ENCODE assay signal across 1 cellular context in the genomic region with DNA sequence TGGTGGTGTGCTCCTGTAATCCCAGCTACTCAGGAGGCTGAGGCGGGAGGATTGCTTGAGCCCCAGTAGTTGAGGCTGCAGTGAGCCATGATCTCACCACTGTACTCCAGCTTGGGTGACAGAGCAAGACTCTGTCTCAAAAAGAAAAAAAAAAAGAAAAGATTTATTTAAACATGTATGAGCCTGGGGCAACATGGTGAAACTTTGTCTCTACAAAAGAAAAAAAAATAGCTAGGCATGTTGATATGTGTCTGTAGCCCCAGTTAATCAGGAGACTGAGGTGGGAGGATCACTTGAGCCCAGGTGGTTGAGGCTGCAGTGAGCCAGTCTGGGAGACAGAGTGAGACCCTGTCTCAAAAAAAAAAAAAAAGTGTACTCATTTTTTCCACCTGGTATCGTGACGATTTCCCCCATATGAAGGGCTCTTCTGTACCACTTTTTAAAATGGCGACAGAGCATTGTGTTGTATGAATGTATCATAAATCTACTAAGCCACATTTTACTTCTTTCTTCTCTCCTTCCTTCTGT.
TF ChIP-seq lines count a peak whose summit lies in the region.

No MANE protein-coding gene starts in this region.

TF ChIP-seq in GM23338, 12 proteins besides CTCF, POLR2A, EP300 and RAD21 (continued from another document):
- TF ChIP-seq, protein P1, sequence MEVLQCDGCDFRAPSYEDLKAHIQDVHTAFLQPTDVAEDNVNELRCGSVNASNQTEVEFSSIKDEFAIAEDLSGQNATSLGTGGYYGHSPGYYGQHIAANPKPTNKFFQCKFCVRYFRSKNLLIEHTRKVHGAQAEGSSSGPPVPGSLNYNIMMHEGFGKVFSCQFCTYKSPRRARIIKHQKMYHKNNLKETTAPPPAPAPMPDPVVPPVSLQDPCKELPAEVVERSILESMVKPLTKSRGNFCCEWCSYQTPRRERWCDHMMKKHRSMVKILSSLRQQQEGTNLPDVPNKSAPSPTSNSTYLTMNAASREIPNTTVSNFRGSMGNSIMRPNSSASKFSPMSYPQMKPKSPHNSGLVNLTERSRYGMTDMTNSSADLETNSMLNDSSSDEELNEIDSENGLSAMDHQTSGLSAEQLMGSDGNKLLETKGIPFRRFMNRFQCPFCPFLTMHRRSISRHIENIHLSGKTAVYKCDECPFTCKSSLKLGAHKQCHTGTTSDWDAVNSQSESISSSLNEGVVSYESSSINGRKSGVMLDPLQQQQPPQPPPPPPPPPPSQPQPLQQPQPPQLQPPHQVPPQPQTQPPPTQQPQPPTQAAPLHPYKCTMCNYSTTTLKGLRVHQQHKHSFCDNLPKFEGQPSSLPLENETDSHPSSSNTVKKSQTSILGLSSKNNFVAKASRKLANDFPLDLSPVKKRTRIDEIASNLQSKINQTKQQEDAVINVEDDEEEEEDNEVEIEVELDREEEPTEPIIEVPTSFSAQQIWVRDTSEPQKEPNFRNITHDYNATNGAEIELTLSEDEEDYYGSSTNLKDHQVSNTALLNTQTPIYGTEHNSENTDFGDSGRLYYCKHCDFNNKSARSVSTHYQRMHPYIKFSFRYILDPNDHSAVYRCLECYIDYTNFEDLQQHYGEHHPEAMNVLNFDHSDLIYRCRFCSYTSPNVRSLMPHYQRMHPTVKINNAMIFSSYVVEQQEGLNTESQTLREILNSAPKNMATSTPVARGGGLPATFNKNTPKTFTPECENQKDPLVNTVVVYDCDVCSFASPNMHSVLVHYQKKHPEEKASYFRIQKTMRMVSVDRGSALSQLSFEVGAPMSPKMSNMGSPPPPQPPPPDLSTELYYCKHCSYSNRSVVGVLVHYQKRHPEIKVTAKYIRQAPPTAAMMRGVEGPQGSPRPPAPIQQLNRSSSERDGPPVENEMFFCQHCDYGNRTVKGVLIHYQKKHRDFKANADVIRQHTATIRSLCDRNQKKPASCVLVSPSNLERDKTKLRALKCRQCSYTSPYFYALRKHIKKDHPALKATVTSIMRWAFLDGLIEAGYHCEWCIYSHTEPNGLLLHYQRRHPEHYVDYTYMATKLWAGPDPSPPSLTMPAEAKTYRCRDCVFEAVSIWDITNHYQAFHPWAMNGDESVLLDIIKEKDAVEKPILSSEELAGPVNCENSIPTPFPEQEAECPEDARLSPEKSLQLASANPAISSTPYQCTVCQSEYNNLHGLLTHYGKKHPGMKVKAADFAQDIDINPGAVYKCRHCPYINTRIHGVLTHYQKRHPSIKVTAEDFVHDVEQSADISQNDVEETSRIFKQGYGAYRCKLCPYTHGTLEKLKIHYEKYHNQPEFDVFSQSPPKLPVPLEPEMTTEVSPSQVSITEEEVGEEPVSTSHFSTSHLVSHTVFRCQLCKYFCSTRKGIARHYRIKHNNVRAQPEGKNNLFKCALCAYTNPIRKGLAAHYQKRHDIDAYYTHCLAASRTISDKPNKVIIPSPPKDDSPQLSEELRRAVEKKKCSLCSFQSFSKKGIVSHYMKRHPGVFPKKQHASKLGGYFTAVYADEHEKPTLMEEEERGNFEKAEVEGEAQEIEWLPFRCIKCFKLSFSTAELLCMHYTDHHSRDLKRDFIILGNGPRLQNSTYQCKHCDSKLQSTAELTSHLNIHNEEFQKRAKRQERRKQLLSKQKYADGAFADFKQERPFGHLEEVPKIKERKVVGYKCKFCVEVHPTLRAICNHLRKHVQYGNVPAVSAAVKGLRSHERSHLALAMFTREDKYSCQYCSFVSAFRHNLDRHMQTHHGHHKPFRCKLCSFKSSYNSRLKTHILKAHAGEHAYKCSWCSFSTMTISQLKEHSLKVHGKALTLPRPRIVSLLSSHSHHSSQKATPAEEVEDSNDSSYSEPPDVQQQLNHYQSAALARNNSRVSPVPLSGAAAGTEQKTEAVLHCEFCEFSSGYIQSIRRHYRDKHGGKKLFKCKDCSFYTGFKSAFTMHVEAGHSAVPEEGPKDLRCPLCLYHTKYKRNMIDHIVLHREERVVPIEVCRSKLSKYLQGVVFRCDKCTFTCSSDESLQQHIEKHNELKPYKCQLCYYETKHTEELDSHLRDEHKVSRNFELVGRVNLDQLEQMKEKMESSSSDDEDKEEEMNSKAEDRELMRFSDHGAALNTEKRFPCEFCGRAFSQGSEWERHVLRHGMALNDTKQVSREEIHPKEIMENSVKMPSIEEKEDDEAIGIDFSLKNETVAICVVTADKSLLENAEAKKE (CRISPR knock-in tag; IDR thresholded peaks at IDR 0.05): no peak
- TF ChIP-seq NANOG (IDR thresholded peaks at IDR 0.05; ENCODE audit: borderline replicate concordance) (no peak), EZH2phosphoT487 (IDR thresholded peaks at IDR 0.05; ENCODE audit: unreplicated experiment) (no peak), ZNF114 (CRISPR knock-in tag; IDR thresholded peaks at IDR 0.05) (no peak), POLR2AphosphoS5 (IDR thresholded peaks at IDR 0.05; ENCODE audit: low read depth) (no peak), STAT1 (IDR thresholded peaks at IDR 0.05; ENCODE audit: unreplicated experiment) (no peak), CREB1 (CRISPR knock-in tag; IDR thresholded peaks at IDR 0.05; ENCODE audit: low read depth) (no peak)
- TF ChIP-seq, protein P2, sequence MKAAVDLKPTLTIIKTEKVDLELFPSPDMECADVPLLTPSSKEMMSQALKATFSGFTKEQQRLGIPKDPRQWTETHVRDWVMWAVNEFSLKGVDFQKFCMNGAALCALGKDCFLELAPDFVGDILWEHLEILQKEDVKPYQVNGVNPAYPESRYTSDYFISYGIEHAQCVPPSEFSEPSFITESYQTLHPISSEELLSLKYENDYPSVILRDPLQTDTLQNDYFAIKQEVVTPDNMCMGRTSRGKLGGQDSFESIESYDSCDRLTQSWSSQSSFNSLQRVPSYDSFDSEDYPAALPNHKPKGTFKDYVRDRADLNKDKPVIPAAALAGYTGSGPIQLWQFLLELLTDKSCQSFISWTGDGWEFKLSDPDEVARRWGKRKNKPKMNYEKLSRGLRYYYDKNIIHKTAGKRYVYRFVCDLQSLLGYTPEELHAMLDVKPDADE (IDR thresholded peaks at IDR 0.05): no peak
